ENCODE assay signal across 18 cellular contexts in the genomic region with DNA sequence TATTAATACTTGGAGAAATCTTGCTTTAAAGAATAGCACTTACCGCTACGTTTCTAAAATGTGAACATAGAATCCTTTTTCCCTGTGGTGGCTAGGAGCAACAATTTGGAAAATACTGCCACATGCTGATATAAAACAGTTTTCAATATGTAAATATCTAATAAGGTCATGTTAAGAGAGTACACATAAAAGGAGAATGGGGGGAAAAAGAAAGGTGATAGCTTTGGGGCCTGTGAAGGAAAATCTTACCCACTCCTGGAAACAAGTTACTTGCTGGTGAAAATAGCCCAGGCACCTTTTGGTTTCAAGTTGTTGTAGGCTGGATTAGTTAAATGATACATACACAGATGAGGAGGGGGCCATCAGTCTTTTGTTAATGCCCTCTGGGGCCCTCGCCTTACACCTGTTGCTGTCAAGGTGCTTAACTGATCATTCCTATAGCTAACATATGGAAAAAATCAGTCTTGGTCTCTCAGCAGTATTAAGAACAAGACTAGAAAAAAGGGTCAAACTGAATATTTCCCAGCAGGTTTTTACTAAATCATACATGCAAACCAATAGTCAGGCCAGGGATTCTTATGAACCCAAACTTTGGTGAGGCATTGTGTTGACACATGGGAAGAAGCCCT. TPM values are rescaled to one million over a fixed set of nuclear protein-coding genes. Genes with fewer than 3 reads are reported as not detected.
DNase-seq lines count a peak whose midpoint lies in the region; ATAC-seq and FAIRE-seq lines count a peak whose summit lies in the region.
"Had no signal": no experiment of that assay in that cellular context is flagged by ENCODE, and none has a peak within 500 bp of the region (broad histone marks: within the 10 kb centered on the region; RNA-seq: fewer than 3 reads in every experiment).

No MANE protein-coding gene starts in this region.

- WGBS in mesendoderm (ENCODE audit: extremely low coverage, insufficient coverage, low lambda C conversion rate), result no CpG with 5 or more reads among the region's 3 CpGs

- H3K27me3 ChIP-seq in CD4-positive, CD25-positive, alpha-beta regulatory T cell (ENCODE audit: control insufficient read depth, insufficient read depth, low read length), result no peaks in the 10 kb centered on the region
- H3K27me3 ChIP-seq in mesendoderm (ENCODE audit: insufficient read depth, low read length, poor library complexity), result no peaks in the 10 kb centered on the region
- H3K27me3 ChIP-seq: sigmoid colon had no signal

- no peak overlapping the region for H2BK15ac ChIP-seq in mesendoderm (replicated peaks; ENCODE audit: low read depth)

- H3K27me3 Mint-ChIP-seq in CD4-positive, CD25-positive, alpha-beta regulatory T cell, result no peaks in the 10 kb centered on the region
- H3K27me3 Mint-ChIP-seq in activated naive CD8-positive, alpha-beta T cell, result no peaks in the 10 kb centered on the region
- H3K27me3 Mint-ChIP-seq in naive thymus-derived CD8-positive, alpha-beta T cell, result peaks cover 0 to 1% (median 0%) of the 10 kb centered on the region in 5 donors

- peaks cover 73% of the 10 kb centered on the region for H3K4me1 ChIP-seq in CD4-positive, CD25-positive, alpha-beta regulatory T cell (ENCODE audit: control insufficient read depth, insufficient read depth, low read length, poor library complexity, severe bottlenecking)
- H3K4me1 ChIP-seq in mesendoderm (ENCODE audit: control insufficient read depth, low read depth, low read length), result no peaks in the 10 kb centered on the region
- H3K4me1 ChIP-seq: sigmoid colon had no signal

- H3K36me3 Mint-ChIP-seq in CD4-positive, CD25-positive, alpha-beta regulatory T cell, result peaks cover 49% of the 10 kb centered on the region
- peaks cover 2% of the 10 kb centered on the region for H3K36me3 Mint-ChIP-seq in activated naive CD8-positive, alpha-beta T cell
- H3K36me3 Mint-ChIP-seq in naive thymus-derived CD8-positive, alpha-beta T cell, result peaks cover 18 to 59% (median 42%) of the 10 kb centered on the region in 3 donors

- no peak overlapping the region for H3K4me2 ChIP-seq in mesendoderm (ENCODE audit: low read length)

- H3K79me1 ChIP-seq in mesendoderm (ENCODE audit: low read length), result no peaks in the 10 kb centered on the region

- no peak overlapping the region for H4K5ac ChIP-seq in mesendoderm (ENCODE audit: low read length)

- no peak overlapping the region for H2BK120ac ChIP-seq in mesendoderm (ENCODE audit: low read depth, low read length)

- H3K4me3 ChIP-seq in CD4-positive, CD25-positive, alpha-beta regulatory T cell (ENCODE audit: low read depth, low read length), result peak overlapping the region; percentile 73
- H3K4me3 ChIP-seq in mesendoderm (ENCODE audit: low read length), result no peak overlapping the region
- H3K4me3 ChIP-seq: sigmoid colon, SK-N-MC had no signal

- POLR2A ChIA-PET in naive thymus-derived CD8-positive, alpha-beta T cell (lab: Charles Lee), result interaction anchor here (0.6 to 20.1 kb wide), 11 partner anchors 6 to 90 kb away, joined by 3 to 446 read pairs (median 15); no protein-coding TSS in a partner anchor

- no peak overlapping the region for H2AK5ac ChIP-seq in mesendoderm (ENCODE audit: low read length)

- H3K4ac ChIP-seq in mesendoderm (ENCODE audit: low read depth, low read length), result no peak overlapping the region

- H3K36me3 ChIP-seq in CD4-positive, CD25-positive, alpha-beta regulatory T cell (ENCODE audit: control insufficient read depth, insufficient read depth, low read length), result peaks cover 21% of the 10 kb centered on the region
- H3K36me3 ChIP-seq in mesendoderm (ENCODE audit: control insufficient read depth, insufficient read depth, low read length), result no peaks in the 10 kb centered on the region
- H3K36me3 ChIP-seq: sigmoid colon, WERI-Rb-1 had no signal

- no peaks in the 10 kb centered on the region for H3K9me3 ChIP-seq in CD4-positive, CD25-positive, alpha-beta regulatory T cell (ENCODE audit: control insufficient read depth in 2 of 2, low read length in 2 of 2)
- H3K9me3 ChIP-seq: sigmoid colon had no signal

- H3K79me2 ChIP-seq in mesendoderm (ENCODE audit: control insufficient read depth, insufficient read depth, low read length), result no peaks in the 10 kb centered on the region

- H4K8ac ChIP-seq in mesendoderm (ENCODE audit: low read depth, low read length), result no peak overlapping the region

- FAIRE-seq in urothelium cell line (lab: Jason Lieb, UNC), result no peak
- FAIRE-seq: endothelial cell of umbilical vein had no signal

- peak overlapping the region; percentile 84 for H3K27ac ChIP-seq in CD4-positive, CD25-positive, alpha-beta regulatory T cell (ENCODE audit: insufficient read depth, low read length, poor library complexity, severe bottlenecking)
- no peak overlapping the region for H3K27ac ChIP-seq in mesendoderm (ENCODE audit: low read depth, low read length)
- H3K27ac ChIP-seq: sigmoid colon, SK-N-MC, WERI-Rb-1 had no signal

- peaks cover 37 to 70% (median 63%) of the 10 kb centered on the region in 4 donors for H3K4me1 Mint-ChIP-seq in CD4-positive, CD25-positive, alpha-beta regulatory T cell
- peaks cover 84% of the 10 kb centered on the region for H3K4me1 Mint-ChIP-seq in activated naive CD8-positive, alpha-beta T cell (ENCODE audit: low read depth)
- H3K4me1 Mint-ChIP-seq in naive thymus-derived CD8-positive, alpha-beta T cell, result peaks cover 31 to 69% (median 63%) of the 10 kb centered on the region in 4 donors

- DNase-seq in CD4-positive, CD25-positive, alpha-beta regulatory T cell, result no peak
- DNase-seq in ELR (ENCODE audit: low read depth) (peak; percentile 38), dermis blood vessel endothelial cell (no peak), mesendoderm (no peak), urothelium cell line (ENCODE audit: low spot score) (no peak), NCI-H1105 (lab: John Stamatoyannopoulos, UW) (no peak)
- no peak for DNase-seq in naive thymus-derived CD8-positive, alpha-beta T cell
- DNase-seq: activated effector memory CD4-positive, alpha-beta T cell treated with anti-CD3 and anti-CD28 coated beads, Interleukin-2, amount 50 U/mL, for 16 hours; central memory CD4-positive, alpha-beta T cell; head of caudate nucleus; NCI-H2107; NK-92 treated with Interleukin-12 subunit alpha and Interleukin-12 subunit beta, amount 100 ng/mL, for 24 hours; sigmoid colon; WERI-Rb-1 had no signal

- H3K4me3 Mint-ChIP-seq in CD4-positive, CD25-positive, alpha-beta regulatory T cell, result peak overlapping the region; percentile 91 to 95 (median 93)
- peak overlapping the region; percentile 91 for H3K4me3 Mint-ChIP-seq in activated naive CD8-positive, alpha-beta T cell
- H3K4me3 Mint-ChIP-seq in naive thymus-derived CD8-positive, alpha-beta T cell, result peak overlapping the region; percentile 77 to 99 (median 89)

- H3K23ac ChIP-seq in mesendoderm (ENCODE audit: low read length), result no peak overlapping the region

- H3K9me3 Mint-ChIP-seq in CD4-positive, CD25-positive, alpha-beta regulatory T cell, result no peaks in the 10 kb centered on the region
- H3K9me3 Mint-ChIP-seq in activated naive CD8-positive, alpha-beta T cell (ENCODE audit: low read depth), result no peaks in the 10 kb centered on the region
- H3K9me3 Mint-ChIP-seq in naive thymus-derived CD8-positive, alpha-beta T cell, result no peaks in the 10 kb centered on the region

- peak overlapping the region; percentile 85 to 100 (median 94) for H3K27ac Mint-ChIP-seq in CD4-positive, CD25-positive, alpha-beta regulatory T cell
- peak overlapping the region; percentile 99 for H3K27ac Mint-ChIP-seq in activated naive CD8-positive, alpha-beta T cell
- H3K27ac Mint-ChIP-seq in naive thymus-derived CD8-positive, alpha-beta T cell, result peak overlapping the region; percentile 87 to 98 (median 96)

- H2BK5ac ChIP-seq in mesendoderm (ENCODE audit: low read length), result no peak overlapping the region

- no peak overlapping the region for H3K9ac ChIP-seq in mesendoderm (ENCODE audit: low read length)

- H3K56ac ChIP-seq in mesendoderm (ENCODE audit: low read length), result no peak overlapping the region

- no peak for ATAC-seq in CD4-positive, CD25-positive, alpha-beta regulatory T cell (ENCODE audit: low read depth in 2 of 2)
- ATAC-seq in naive thymus-derived CD8-positive, alpha-beta T cell, result peak in 1 of 2 donors; percentile 2

- no peak overlapping the region for H3K18ac ChIP-seq in mesendoderm (ENCODE audit: low read length)

RNA-seq across cellular contexts. Expression of a gene that starts 24.1 kb away (rescaled TPM):
- 639 TPM for total RNA-seq in CD4-positive, CD25-positive, alpha-beta regulatory T cell
- 100 to 1,000 TPM; 197 to 254 (median 226) TPM for polyA plus RNA-seq in CD4-positive, CD25-positive, alpha-beta regulatory T cell
- 100 to 1,000 TPM; 579 to 642 TPM for total RNA-seq in naive thymus-derived CD8-positive, alpha-beta T cell
- polyA plus RNA-seq in naive thymus-derived CD8-positive, alpha-beta T cell, result 100 to 1,000 TPM; 181 to 431 (median 312) TPM
- not detected in 2 replicates for total RNA-seq in dermis blood vessel endothelial cell
- not detected for polyA plus RNA-seq in mesendoderm (2013, experiment 1 of 2)
- not detected for polyA plus RNA-seq in mesendoderm (2013, experiment 2 of 2)
- polyA plus RNA-seq: endothelial cell of umbilical vein, neural cell had no signal

Comparison
In these comparisons a context has a peak if more than half of its experiments do, and no peak if none do; other contexts are left out.
1. RNA of a gene that starts 24.1 kb away (total RNA-seq): 579 to 642 TPM in naive thymus-derived CD8-positive, alpha-beta T cell and 639 TPM in CD4-positive, CD25-positive, alpha-beta regulatory T cell (single experiment); not detected in dermis blood vessel endothelial cell; every median in the first group is over 100 times any median in the second.
2. Peak in every context shown above with its lines, with median percentiles within 50 percentile points of each other: H3K27ac Mint-ChIP-seq and H3K4me3 Mint-ChIP-seq.